23 cellular contexts compared by ENCODE assay signal in genomic region chr16:29714972-29715371, GRCh38. TPM values are rescaled to one million over a fixed set of nuclear protein-coding genes. Genes with fewer than 3 reads are reported as not detected.
A peak's percentile ranks its signal among the peaks of the same experiment; 100 is the strongest.
DNase-seq lines count a peak whose midpoint lies in the region; ATAC-seq and TF ChIP-seq lines count a peak whose summit lies in the region.
"Had no signal": no experiment of that assay in that cellular context is flagged by ENCODE, and none has a peak within 500 bp of the region (broad histone marks: within the 10 kb centered on the region; RNA-seq: fewer than 3 reads in every experiment).

No MANE protein-coding gene starts in this region.

- peak overlapping the region; percentile 31 for H3K27ac Mint-ChIP-seq in progenitor cell of endocrine pancreas
- H3K27ac Mint-ChIP-seq: CD4-positive, alpha-beta T cell had no signal

- H2AFZ ChIP-seq in OCI-LY1 (ENCODE audit: low read length), result no peak overlapping the region

- H3K9me3 ChIP-seq in OCI-LY1 (ENCODE audit: low read length), result no peaks in the 10 kb centered on the region
- H3K9me3 ChIP-seq: A549, SJSA1 had no signal

- H3K9me3 Mint-ChIP-seq in progenitor cell of endocrine pancreas (ENCODE audit: low read depth), result no peaks in the 10 kb centered on the region
- no peaks in the 10 kb centered on the region for H3K9me3 Mint-ChIP-seq in activated T-cell treated with anti-CD3 and anti-CD28 coated beads, Interleukin-2, amount 50 U/mL, for 4 hours
- H3K9me3 Mint-ChIP-seq: CD4-positive, alpha-beta T cell had no signal

- no peaks in the 10 kb centered on the region for H3F3A ChIP-seq in OCI-LY1 (ENCODE audit: insufficient read depth, low read length)

- H3K4me2 ChIP-seq in OCI-LY1 (ENCODE audit: low read length), result no peak overlapping the region
- H3K4me2 ChIP-seq: A549; BLaER1 treated with 17β-estradiol and CSF1 and Interleukin-3, amounts not matched to agents 10 nM and 100 nM had no signal

- H3K79me2 ChIP-seq in OCI-LY1 (ENCODE audit: insufficient read depth, low read length), result no peaks in the 10 kb centered on the region

- DNase-seq in NCI-H82 (lab: John Stamatoyannopoulos, UW) (peak; percentile 21), NCI-H82 treated with DMSO at 0.1 percent for 48 hours (lab: John Stamatoyannopoulos, UW; ENCODE audit: unreplicated experiment) (no peak), NCI-H146 treated with DMSO at 0.1 percent for 48 hours (lab: John Stamatoyannopoulos, UW; ENCODE audit: unreplicated experiment) (peak; percentile 59), progenitor cell of endocrine pancreas (ENCODE audit: low spot score, unreplicated experiment) (no peak)
- no peak for DNase-seq in activated T-cell treated with anti-CD3 and anti-CD28 coated beads, Interleukin-2, amount 50 U/mL, for 4 hours
- DNase-seq: AML-193; CD4-positive, alpha-beta T cell; H7; Kasumi-1; MV-4-11; NCI-H187; NCI-H2081 treated with DMSO at 0.1 percent for 48 hours; NCI-H524 treated with DMSO at 0.1 percent for 48 hours; Right ventricle myocardium superior; RPMI8226; T-helper 2 cell had no signal

- H3K36me3 ChIP-seq in OCI-LY1 (ENCODE audit: insufficient read depth, low read length), result no peaks in the 10 kb centered on the region
- H3K36me3 ChIP-seq: BLaER1 treated with 17β-estradiol and CSF1 and Interleukin-3, amounts not matched to agents 10 nM and 100 nM; SJSA1 had no signal

- H4K20me1 ChIP-seq in OCI-LY1 (ENCODE audit: insufficient read depth, low read length), result no peaks in the 10 kb centered on the region
- H4K20me1 ChIP-seq: BLaER1 treated with 17β-estradiol and CSF1 and Interleukin-3, amounts not matched to agents 10 nM and 100 nM had no signal

- no peaks in the 10 kb centered on the region for H3K27me3 ChIP-seq in OCI-LY1 (ENCODE audit: insufficient read depth, low read length)
- H3K27me3 ChIP-seq: BLaER1 treated with 17β-estradiol and CSF1 and Interleukin-3, amounts not matched to agents 10 nM and 100 nM had no signal

- no peak for TF ChIP-seq CTCF in OCI-LY1 (IDR thresholded peaks at IDR 0.05; ENCODE audit: low read length)
- no peak for TF ChIP-seq CTCF in progenitor cell of endocrine pancreas (IDR thresholded peaks at IDR 0.05; ENCODE audit: unreplicated experiment)

- no peaks in the 10 kb centered on the region for H3K9me2 ChIP-seq in OCI-LY1 (ENCODE audit: low read depth, low read length)

- peaks cover 12% of the 10 kb centered on the region for H3K4me1 Mint-ChIP-seq in progenitor cell of endocrine pancreas (ENCODE audit: low read depth)
- H3K4me1 Mint-ChIP-seq in activated T-cell treated with anti-CD3 and anti-CD28 coated beads, Interleukin-2, amount 50 U/mL, for 4 hours (ENCODE audit: low read depth), result peaks cover 8% of the 10 kb centered on the region

- no peaks in the 10 kb centered on the region for H3K27me3 Mint-ChIP-seq in progenitor cell of endocrine pancreas
- no peaks in the 10 kb centered on the region for H3K27me3 Mint-ChIP-seq in activated T-cell treated with anti-CD3 and anti-CD28 coated beads, Interleukin-2, amount 50 U/mL, for 4 hours (ENCODE audit: low read depth)
- H3K27me3 Mint-ChIP-seq: CD4-positive, alpha-beta T cell had no signal

- peaks cover 30% of the 10 kb centered on the region for H3K4me1 ChIP-seq in OCI-LY1 (ENCODE audit: insufficient read depth, low read length, severe bottlenecking)

- H3K9ac ChIP-seq in OCI-LY1 (ENCODE audit: low read length), result no peak overlapping the region
- H3K9ac ChIP-seq: BLaER1 treated with 17β-estradiol and CSF1 and Interleukin-3, amounts not matched to agents 10 nM and 100 nM had no signal

- peak overlapping the region; percentile 30 for H3K27ac ChIP-seq in OCI-LY1 (ENCODE audit: low read depth, low read length, poor library complexity, severe bottlenecking)
- H3K27ac ChIP-seq: A549; BLaER1 treated with 17β-estradiol and CSF1 and Interleukin-3, amounts not matched to agents 10 nM and 100 nM; SJSA1 had no signal

- no peak for ATAC-seq in activated T-cell treated with anti-CD3 and anti-CD28 coated beads, Interleukin-2, amount 50 U/mL, for 4 hours
- no peak for ATAC-seq in GM18867 (IDR thresholded peaks at IDR 0.05; ENCODE audit: unreplicated experiment)
- ATAC-seq: A549, HepG2 had no signal

- no peak overlapping the region for H3K4me3 ChIP-seq in OCI-LY1 (ENCODE audit: low read depth, low read length, poor library complexity, severe bottlenecking)
- H3K4me3 ChIP-seq: A549; BLaER1 treated with 17β-estradiol and CSF1 and Interleukin-3, amounts not matched to agents 10 nM and 100 nM; SJSA1 had no signal

- H3K36me3 Mint-ChIP-seq in progenitor cell of endocrine pancreas (ENCODE audit: insufficient read depth), result peaks cover 4% of the 10 kb centered on the region
- no peaks in the 10 kb centered on the region for H3K36me3 Mint-ChIP-seq in activated T-cell treated with anti-CD3 and anti-CD28 coated beads, Interleukin-2, amount 50 U/mL, for 4 hours (ENCODE audit: insufficient read depth)

- H3K4me3 Mint-ChIP-seq in progenitor cell of endocrine pancreas (ENCODE audit: low read depth), result no peak overlapping the region
- H3K4me3 Mint-ChIP-seq in activated T-cell treated with anti-CD3 and anti-CD28 coated beads, Interleukin-2, amount 50 U/mL, for 4 hours, result no peak overlapping the region
- H3K4me3 Mint-ChIP-seq: CD4-positive, alpha-beta T cell had no signal

RNA-seq across cellular contexts. Expression of gene C16orf54, which starts 30.8 kb away (rescaled TPM):
- total RNA-seq in progenitor cell of endocrine pancreas, result 0.17 and 0.38 TPM in 2 replicates
- total RNA-seq in activated T-cell treated with anti-CD3 and anti-CD28 coated beads, Interleukin-2, amount 50 U/mL, for 4 hours, result 1 to 10 TPM; 6.8 to 8.8 (median 7.2) TPM
- total RNA-seq: H7, HepG2, MCF 10A, SJSA1 had no signal

RNA-seq across cellular contexts. Expression of gene QPRT, which starts 36.0 kb away (rescaled TPM):
- 106 and 115 TPM in 2 replicates for total RNA-seq in progenitor cell of endocrine pancreas
- total RNA-seq in activated T-cell treated with anti-CD3 and anti-CD28 coated beads, Interleukin-2, amount 50 U/mL, for 4 hours, result 1 to 10 TPM; 1.9 to 3.0 (median 2.1) TPM
- total RNA-seq: MCF 10A had no signal

RNA-seq across cellular contexts. Expression of gene SPN, which starts 51.9 kb away (rescaled TPM):
- 0.19 and 0.20 TPM in 2 replicates for total RNA-seq in progenitor cell of endocrine pancreas
- 10 to 100 TPM; 37.5 to 41.0 (median 39.9) TPM for total RNA-seq in activated T-cell treated with anti-CD3 and anti-CD28 coated beads, Interleukin-2, amount 50 U/mL, for 4 hours
- total RNA-seq: MCF 10A, SJSA1 had no signal

Comparison
In these comparisons a context has a peak if more than half of its experiments do, and no peak if none do; other contexts are left out.
1. DNase-seq: peak in NCI-H82 (single experiment) and NCI-H146 treated with DMSO at 0.1 percent for 48 hours (single experiment); none in NCI-H82 treated with DMSO at 0.1 percent for 48 hours (single experiment), progenitor cell of endocrine pancreas (single experiment) and activated T-cell treated with anti-CD3 and anti-CD28 coated beads, Interleukin-2, amount 50 U/mL, for 4 hours (single experiment).
2. RNA of gene QPRT, which starts 36.0 kb away (total RNA-seq): 106 to 115 TPM in progenitor cell of endocrine pancreas; 1.9 to 3.0 TPM in activated T-cell treated with anti-CD3 and anti-CD28 coated beads, Interleukin-2, amount 50 U/mL, for 4 hours; every median in the first group is over 10 times any median in the second.
3. RNA of gene SPN, which starts 51.9 kb away (total RNA-seq): 37.5 to 41.0 TPM in activated T-cell treated with anti-CD3 and anti-CD28 coated beads, Interleukin-2, amount 50 U/mL, for 4 hours; 0.19 to 0.20 TPM in progenitor cell of endocrine pancreas; every median in the first group is over 10 times any median in the second.